10 cellular contexts compared by ENCODE assay signal in the genomic region with DNA sequence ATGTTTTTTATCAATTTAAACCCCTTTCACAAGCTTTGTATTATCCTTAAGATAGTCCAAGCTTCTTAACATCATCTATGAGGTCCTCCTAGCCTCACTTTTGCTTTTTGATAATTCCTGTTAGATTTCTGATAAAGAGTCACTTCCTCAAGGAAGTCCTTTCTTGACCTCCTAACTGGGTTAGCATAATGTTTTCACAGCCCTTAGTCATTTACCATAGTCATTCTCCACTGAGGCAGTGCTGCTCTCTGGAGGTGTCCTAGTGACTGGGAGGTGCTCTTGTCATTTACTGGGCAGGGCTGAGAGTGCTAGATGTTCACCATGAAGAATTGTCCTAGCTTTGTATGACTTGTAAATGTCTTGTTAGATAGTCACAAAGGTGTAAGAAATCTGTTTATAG. TPM values are rescaled to one million over a fixed set of nuclear protein-coding genes. Genes with fewer than 3 reads are reported as not detected.
DNase-seq lines count a peak whose midpoint lies in the region; ATAC-seq lines count a peak whose summit lies in the region.
"Had no signal": no experiment of that assay in that cellular context is flagged by ENCODE, and none has a peak within 500 bp of the region (broad histone marks: within the 10 kb centered on the region; RNA-seq: fewer than 3 reads in every experiment).

No MANE protein-coding gene starts in this region.

- no peak overlapping the region for H3K27ac Mint-ChIP-seq in activated naive CD4-positive, alpha-beta T cell treated with anti-CD3 and anti-CD28 coated beads for 36 hours
- no peak overlapping the region for H3K27ac Mint-ChIP-seq in stimulated activated naive CD8-positive, alpha-beta T cell treated with anti-CD3 and anti-CD28 coated beads, Interleukin-15, amount 100 ng/mL, for 72 hours
- H3K27ac Mint-ChIP-seq: memory B cell had no signal

- CTCF ChIA-PET in activated naive CD4-positive, alpha-beta T cell treated with anti-CD3 and anti-CD28 coated beads for 36 hours (lab: Charles Lee): interaction anchor here (0.5 to 0.6 kb wide), 2 partner anchors 45 to 53 kb away, joined by 3 to 10 read pairs; no protein-coding TSS in a partner anchor

- intact Hi-C loops in activated naive CD4-positive, alpha-beta T cell treated with anti-CD3 and anti-CD28 coated beads for 36 hours (cut with micrococcal nuclease): loop anchor here (1.0 kb wide), 1 partner anchor 232 kb away; no protein-coding TSS in a partner anchor

- H3K36me3 Mint-ChIP-seq in activated naive CD4-positive, alpha-beta T cell treated with anti-CD3 and anti-CD28 coated beads for 36 hours (ENCODE audit: low read depth): no peaks in the 10 kb centered on the region

- ATAC-seq in stimulated activated naive CD8-positive, alpha-beta T cell treated with anti-CD3 and anti-CD28 coated beads, Interleukin-15, amount 100 ng/mL, for 72 hours: peak; percentile 82
- ATAC-seq in HG03159 (IDR thresholded peaks at IDR 0.05; ENCODE audit: unreplicated experiment): no peak

- H3K4me3 Mint-ChIP-seq in activated naive CD4-positive, alpha-beta T cell treated with anti-CD3 and anti-CD28 coated beads for 36 hours: no peak overlapping the region
- H3K4me3 Mint-ChIP-seq in stimulated activated naive CD8-positive, alpha-beta T cell treated with anti-CD3 and anti-CD28 coated beads, Interleukin-15, amount 100 ng/mL, for 72 hours: no peak overlapping the region
- H3K4me3 Mint-ChIP-seq: memory B cell had no signal

- H3K9me3 Mint-ChIP-seq in activated naive CD4-positive, alpha-beta T cell treated with anti-CD3 and anti-CD28 coated beads for 36 hours: no peaks in the 10 kb centered on the region
- no peaks in the 10 kb centered on the region for H3K9me3 Mint-ChIP-seq in stimulated activated naive CD8-positive, alpha-beta T cell treated with anti-CD3 and anti-CD28 coated beads, Interleukin-15, amount 100 ng/mL, for 72 hours
- H3K9me3 Mint-ChIP-seq: memory B cell had no signal

- H3K4me1 Mint-ChIP-seq in activated naive CD4-positive, alpha-beta T cell treated with anti-CD3 and anti-CD28 coated beads for 36 hours (ENCODE audit: low read depth): peaks cover 31% of the 10 kb centered on the region
- H3K4me1 Mint-ChIP-seq in stimulated activated naive CD8-positive, alpha-beta T cell treated with anti-CD3 and anti-CD28 coated beads, Interleukin-15, amount 100 ng/mL, for 72 hours: peaks cover 24% of the 10 kb centered on the region

- no peaks in the 10 kb centered on the region for H3K27me3 Mint-ChIP-seq in activated naive CD4-positive, alpha-beta T cell treated with anti-CD3 and anti-CD28 coated beads for 36 hours (ENCODE audit: low read depth)
- no peaks in the 10 kb centered on the region for H3K27me3 Mint-ChIP-seq in stimulated activated naive CD8-positive, alpha-beta T cell treated with anti-CD3 and anti-CD28 coated beads, Interleukin-15, amount 100 ng/mL, for 72 hours
- H3K27me3 Mint-ChIP-seq: memory B cell had no signal

- DNase-seq in activated naive CD4-positive, alpha-beta T cell treated with anti-CD3 and anti-CD28 coated beads for 36 hours: peak; percentile 56
- DNase-seq in activated naive CD4-positive, alpha-beta T cell treated with anti-CD3 and anti-CD28 coated beads, Interleukin-2, amount 50 U/mL, for 16 hours: no peak
- peak; percentile 49 for DNase-seq in RPMI7951 (ENCODE audit: low read depth)
- DNase-seq in glomerular visceral epithelial cell (ENCODE audit: extremely low spot score): peak; percentile 51
- no peak for DNase-seq in stimulated activated naive CD8-positive, alpha-beta T cell treated with anti-CD3 and anti-CD28 coated beads, Interleukin-15, amount 100 ng/mL, for 72 hours
- DNase-seq in GM19238 (ENCODE audit: insufficient read length, low spot score): no peak
- DNase-seq in stimulated activated CD4-positive, alpha-beta T cell treated with anti-CD3 and anti-CD28 coated beads, Interleukin-15, amount 100 ng/mL, for 24 hours: no peak
- DNase-seq: C1 segment of cervical spinal cord had no signal

RNA-seq across cellular contexts. Expression of a gene that starts 26.4 kb away (rescaled TPM):
- 100 to 1,000 TPM; 105 to 107 TPM for total RNA-seq in activated naive CD4-positive, alpha-beta T cell treated with anti-CD3 and anti-CD28 coated beads for 36 hours
- total RNA-seq in RPMI7951 (2014; rRNA removed; shearing (Covaris generic)): 112 and 127 TPM in 2 replicates

Comparison
In these comparisons a context has a peak if more than half of its experiments do, and no peak if none do; other contexts are left out.
1. DNase-seq: peak in activated naive CD4-positive, alpha-beta T cell treated with anti-CD3 and anti-CD28 coated beads for 36 hours (single experiment), RPMI7951 (single experiment) and glomerular visceral epithelial cell (single experiment); none in activated naive CD4-positive, alpha-beta T cell treated with anti-CD3 and anti-CD28 coated beads, Interleukin-2, amount 50 U/mL, for 16 hours (single experiment), stimulated activated naive CD8-positive, alpha-beta T cell treated with anti-CD3 and anti-CD28 coated beads, Interleukin-15, amount 100 ng/mL, for 72 hours (0 of 2), GM19238 (single experiment) and stimulated activated CD4-positive, alpha-beta T cell treated with anti-CD3 and anti-CD28 coated beads, Interleukin-15, amount 100 ng/mL, for 24 hours (single experiment).